In the genomic region with DNA sequence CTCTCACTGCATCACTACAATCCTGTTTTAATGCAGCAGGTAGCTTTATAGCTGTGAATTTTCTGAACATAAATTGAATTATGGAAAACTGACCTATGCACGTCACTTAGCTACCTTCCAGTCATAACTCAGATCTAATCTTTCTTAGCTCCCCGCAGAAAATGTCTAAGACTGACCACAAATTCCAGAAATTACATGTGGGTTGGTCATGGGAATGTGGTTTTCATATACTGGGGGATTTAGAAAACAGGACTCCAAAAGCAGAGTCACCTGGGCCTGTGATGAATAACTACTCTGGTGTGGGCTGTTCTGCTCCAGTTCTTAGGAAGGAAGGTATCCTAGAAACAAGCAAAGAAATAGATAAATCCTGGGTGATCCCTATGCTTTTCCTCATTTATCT, we compare ENCODE assay signal across 14 cellular contexts.
DNase-seq lines count a peak whose midpoint lies in the region; FAIRE-seq and TF ChIP-seq lines count a peak whose summit lies in the region.
"Had no signal": no experiment of that assay in that cellular context is flagged by ENCODE, and none has a peak within 500 bp of the region (broad histone marks: within the 10 kb centered on the region; RNA-seq: fewer than 3 reads in every experiment).

No MANE protein-coding gene starts in this region.

- FAIRE-seq in keratinocyte (lab: Jason Lieb, UNC), result peak; percentile 83
- FAIRE-seq: TTC549 had no signal

- no peaks in the 10 kb centered on the region for H3K9me3 ChIP-seq in keratinocyte (ENCODE audit: control insufficient read depth, low read depth, low read length)
- H3K9me3 ChIP-seq: BE2C had no signal

- in situ Hi-C loops in astrocyte of the cerebellum (cut with HindIII; ENCODE audit: low sequenced_read_pairs), result loop anchor here (5.0 kb wide), 1 partner anchor 50 kb away; no protein-coding TSS in a partner anchor

- peak overlapping the region; percentile 67 for H2AFZ ChIP-seq in keratinocyte (ENCODE audit: control insufficient read depth, low read length)

- H3K4me1 ChIP-seq in keratinocyte (ENCODE audit: control insufficient read depth, extremely low read depth, insufficient read depth, low read length), result peaks cover 16% of the 10 kb centered on the region
- H3K4me1 ChIP-seq: BE2C had no signal

- H3K4me3 ChIP-seq in AG09309 (ENCODE audit: control insufficient read depth, low read depth, low read length), result no peak overlapping the region
- no peak overlapping the region for H3K4me3 ChIP-seq in astrocyte of the cerebellum (ENCODE audit: low read depth, low read length)
- peak overlapping the region in 1 of 3 experiments; percentile 26 for H3K4me3 ChIP-seq in keratinocyte (ENCODE audit: control insufficient read depth in 2 of 3, extremely low read depth in 1 of 3, insufficient read depth in 2 of 3, low read depth in 1 of 3, low read length in 3 of 3)

- H3K9me1 ChIP-seq in keratinocyte (ENCODE audit: control insufficient read depth, extremely low read depth, insufficient read depth, low read length), result no peaks in the 10 kb centered on the region

- no peaks in the 10 kb centered on the region for H3K27me3 ChIP-seq in keratinocyte (ENCODE audit: control insufficient read depth, extremely low read depth, insufficient read depth, low read length)
- H3K27me3 ChIP-seq: BE2C had no signal

- TF ChIP-seq CTCF in AG09309 (IDR thresholded peaks at IDR 0.05; ENCODE audit: control insufficient read depth, insufficient read depth, low read depth, low read length, missing control alignments) (no peak), astrocyte of the cerebellum (IDR thresholded peaks at IDR 0.05; ENCODE audit: low read depth, low read length, missing control alignments) (no peak), keratinocyte (optimal IDR thresholded peaks at IDR 0.05 in 1 of 3, IDR thresholded peaks at IDR 0.05 in 1 of 3, conservative IDR thresholded peaks at IDR 0.05 in 1 of 3; ENCODE audit: extremely low read depth in 1 of 3, insufficient read depth in 2 of 3, low read length in 3 of 3) (no peak)

- H4K20me1 ChIP-seq in keratinocyte (ENCODE audit: control insufficient read depth, extremely low read depth, insufficient read depth, low read length), result no peaks in the 10 kb centered on the region

- H3K9ac ChIP-seq in keratinocyte (ENCODE audit: control insufficient read depth, extremely low read depth, insufficient read depth, low read length), result no peak overlapping the region

- peak overlapping the region; percentile 46 for H3K4me2 ChIP-seq in keratinocyte (ENCODE audit: control insufficient read depth, extremely low read depth, insufficient read depth, low read depth, low read length)

- no peaks in the 10 kb centered on the region for H3K79me2 ChIP-seq in keratinocyte (ENCODE audit: control insufficient read depth, insufficient read depth, low read length)

- dilution Hi-C loops in keratinocyte (cut with MboI; ENCODE audit: extremely low pct_ligation_motif_present, low sequenced_read_pairs), result no loop called here

- DNase-seq in AG09309 (ENCODE audit: low read depth), result peak; percentile 38
- peak; percentile 87 for DNase-seq in LHCN-M2 (ENCODE audit: low read depth)
- peak; percentile 94 for DNase-seq in astrocyte of the cerebellum (ENCODE audit: low read depth)
- DNase-seq in keratinocyte (ENCODE audit: low read depth, low spot score), result peak; percentile 77
- no peak for DNase-seq in GM19240 (ENCODE audit: insufficient read length, low spot score)
- DNase-seq in cortex of kidney (lab: John Stamatoyannopoulos, UW), result no peak
- no peak for DNase-seq in DMS53 treated with DMSO at 0.1 percent for 48 hours (lab: John Stamatoyannopoulos, UW; ENCODE audit: unreplicated experiment)
- no peak for DNase-seq in midbrain (lab: John Stamatoyannopoulos, UW)
- DNase-seq: activated naive CD8-positive, alpha-beta T cell treated with anti-CD3 and anti-CD28 coated beads for 36 hours; BE2C; endodermal cell; GF-D8; NCI-H2029 had no signal

- H3K27ac ChIP-seq in keratinocyte (ENCODE audit: control insufficient read depth, insufficient read depth, low read length), result peak overlapping the region; percentile 58

- no peaks in the 10 kb centered on the region for H3K36me3 ChIP-seq in keratinocyte (ENCODE audit: control insufficient read depth in 2 of 2, extremely low read depth in 1 of 2, insufficient read depth in 2 of 2, low read length in 2 of 2)
- H3K36me3 ChIP-seq: BE2C had no signal

Comparison
In these comparisons a context has a peak if more than half of its experiments do, and no peak if none do; other contexts are left out.
1. DNase-seq: peak in AG09309 (single experiment), LHCN-M2 (single experiment), astrocyte of the cerebellum (single experiment) and keratinocyte (single experiment); none in GM19240 (single experiment), cortex of kidney (single experiment), DMS53 treated with DMSO at 0.1 percent for 48 hours (single experiment) and midbrain (single experiment).